19 cellular contexts compared by ENCODE assay signal in the genomic region with DNA sequence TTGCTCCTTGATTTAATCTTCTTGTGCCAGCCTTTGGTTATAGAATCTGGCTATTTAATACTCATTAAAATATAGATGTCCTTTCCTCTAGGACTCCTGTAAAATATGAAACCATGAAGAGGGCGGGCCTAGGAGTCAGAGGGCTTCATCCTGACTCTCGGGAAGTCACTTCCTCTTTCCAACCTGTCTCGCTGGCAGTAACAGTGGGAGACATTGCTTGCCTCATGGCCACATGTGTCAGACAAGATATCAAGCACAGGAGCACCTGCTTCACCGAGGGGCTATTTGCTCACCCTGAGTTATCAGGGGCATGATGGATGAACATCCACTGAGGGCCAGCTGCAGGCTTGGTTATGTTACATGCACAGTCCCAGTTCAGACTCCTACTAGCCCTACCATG. TPM values are rescaled to one million over a fixed set of nuclear protein-coding genes. Genes with fewer than 3 reads are reported as not detected.
"Had no signal": no experiment of that assay in that cellular context is flagged by ENCODE, and none has a peak within 500 bp of the region (broad histone marks: within the 10 kb centered on the region; RNA-seq: fewer than 3 reads in every experiment).

No MANE protein-coding gene starts in this region.

- H3K9me3 Mint-ChIP-seq: memory B cell; naive thymus-derived CD8-positive, alpha-beta T cell; stimulated activated naive B cell treated with anti-CD40 and anti-IgM and Interleukin-4, amounts not matched to agents 10 μg/mL and 1 μg/mL and 100 μg/mL, for 72 hours had no signal

- H3K4me1 ChIP-seq: foreskin keratinocyte, tibial artery, uterus had no signal

- H3K36me3 Mint-ChIP-seq: memory B cell; naive thymus-derived CD8-positive, alpha-beta T cell; stimulated activated naive B cell treated with anti-CD40 and anti-IgM and Interleukin-4, amounts not matched to agents 10 μg/mL and 1 μg/mL and 100 μg/mL, for 72 hours had no signal

- H3K27ac ChIP-seq: foreskin keratinocyte, neutrophil, skin epidermis, tibial artery, uterus had no signal

- H3K27ac Mint-ChIP-seq: memory B cell; naive thymus-derived CD8-positive, alpha-beta T cell; stimulated activated naive B cell treated with anti-CD40 and anti-IgM and Interleukin-4, amounts not matched to agents 10 μg/mL and 1 μg/mL and 100 μg/mL, for 72 hours had no signal

- H3K4me1 Mint-ChIP-seq: naive thymus-derived CD8-positive, alpha-beta T cell had no signal

- ATAC-seq: foreskin keratinocyte; left ventricle myocardium superior; mucosa of descending colon; naive thymus-derived CD8-positive, alpha-beta T cell; stimulated activated naive B cell treated with anti-CD40 and anti-IgM and Interleukin-4, amounts not matched to agents 10 μg/mL and 1 μg/mL and 100 μg/mL, for 72 hours had no signal

- H3K9me3 ChIP-seq: mucosa of descending colon, neutrophil, tibial artery, uterus had no signal

- DNase-seq: activated CD4-positive, CD25-positive, alpha-beta regulatory T cell treated with anti-CD3 and anti-CD28 coated beads, Interleukin-2, amount 50 U/mL, for 72 hours; activated naive CD4-positive, alpha-beta T cell treated with Interleukin-2 at 50 U/mL for 16 hours; activated T-cell treated with anti-CD3 and anti-CD28 coated beads for 4 hours; aorta; effector memory CD4-positive, alpha-beta T cell; foreskin keratinocyte; kidney glomerular epithelial cell; left ventricle myocardium superior; mucosa of descending colon; naive thymus-derived CD8-positive, alpha-beta T cell; posterior cingulate gyrus; stimulated activated CD4-positive, alpha-beta T cell treated with anti-CD3 and anti-CD28 coated beads, Interleukin-15, amount 100 ng/mL, for 24 hours; stimulated activated CD4-positive, alpha-beta T cell treated with anti-CD3 and anti-CD28 coated beads, Interleukin-4, amount 100 ng/mL, for 1 hour; stimulated activated naive B cell treated with anti-CD40 and anti-IgM and Interleukin-4, amounts not matched to agents 10 μg/mL and 1 μg/mL and 100 μg/mL, for 72 hours; tibial artery; uterus had no signal

- H3K36me3 ChIP-seq: neutrophil, tibial artery, uterus had no signal

- H3K4me3 ChIP-seq: mucosa of descending colon, skin epidermis, tibial artery, uterus had no signal

- H3K27me3 ChIP-seq: foreskin keratinocyte, neutrophil, uterus had no signal

- H3K4me3 Mint-ChIP-seq: memory B cell; naive thymus-derived CD8-positive, alpha-beta T cell; stimulated activated naive B cell treated with anti-CD40 and anti-IgM and Interleukin-4, amounts not matched to agents 10 μg/mL and 1 μg/mL and 100 μg/mL, for 72 hours had no signal

RNA-seq across cellular contexts. Expression of gene SLIT1, which starts 31.0 kb away (rescaled TPM):
- total RNA-seq: foreskin keratinocyte had no signal
